Comparison of ENCODE assay signal across 8 cellular contexts in the genomic region with DNA sequence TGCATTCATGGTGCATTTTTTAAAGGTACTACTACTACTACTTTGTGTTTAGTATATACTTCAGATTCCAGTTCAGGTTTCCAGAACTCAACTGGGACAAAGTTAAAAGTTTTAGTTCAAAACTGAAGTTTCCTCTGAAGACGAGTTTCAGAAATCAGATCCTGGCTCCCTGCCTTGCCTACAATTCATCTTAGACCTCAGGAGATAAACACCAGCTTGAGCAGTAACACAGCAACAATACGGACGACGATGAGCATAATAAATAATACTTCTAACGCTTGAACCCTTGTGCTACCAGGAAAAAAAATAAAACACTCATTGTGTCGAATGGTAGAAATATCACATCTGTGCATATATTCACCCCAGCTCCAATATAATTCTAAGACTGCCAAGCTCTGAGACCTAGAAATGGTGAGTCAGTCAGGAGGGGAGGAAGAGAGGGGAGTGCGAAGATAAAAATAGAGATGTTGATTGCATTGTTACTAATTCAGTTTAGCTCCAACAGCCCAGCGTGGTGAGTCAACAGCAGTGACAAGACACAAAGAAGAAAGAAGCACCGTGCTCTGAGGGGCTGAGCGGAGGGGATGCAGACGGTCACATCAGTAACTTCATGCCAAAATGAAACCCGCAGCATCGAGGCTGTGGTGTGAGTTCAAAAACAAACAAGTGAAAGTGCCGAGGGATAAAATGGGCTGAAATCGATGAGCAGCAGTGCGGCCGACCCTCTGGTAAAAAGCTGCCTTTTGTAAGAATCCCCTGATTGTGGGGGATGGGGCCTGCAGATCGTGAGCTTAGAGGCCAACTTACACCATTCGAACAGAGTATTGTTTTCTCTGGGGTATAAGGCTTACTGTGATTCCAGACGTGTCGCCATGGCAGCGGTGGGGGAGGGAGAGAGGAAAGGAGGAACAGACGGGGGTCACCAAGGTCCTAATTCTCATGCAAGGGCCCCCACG.
DNase-seq lines count a peak whose midpoint lies in the region; ATAC-seq and TF ChIP-seq lines count a peak whose summit lies in the region.

No MANE protein-coding gene starts in this region.

- no peaks in the 10 kb centered on the region for H3K27me3 ChIP-seq in foreskin keratinocyte

- ATAC-seq in activated CD8-positive, alpha-beta T cell treated with anti-CD3 and anti-CD28 coated beads for 36 hours = peak; percentile 55
- no peak for ATAC-seq in activated CD8-positive, alpha-beta T cell treated with anti-CD3 and anti-CD28 coated beads, Interleukin-2, amount 10 ng/mL, durations not matched to agents 7 days and 5 days
- ATAC-seq in T-cell (replicated peaks in 1 of 4) = no peak
- peak; percentile 87 for ATAC-seq in foreskin keratinocyte
- peak; percentile 91 for ATAC-seq in omental fat pad (ENCODE audit: low FRiP score)
- ATAC-seq in HG03175 (IDR thresholded peaks at IDR 0.05; ENCODE audit: unreplicated experiment) = no peak

- DNase-seq in activated CD8-positive, alpha-beta T cell treated with anti-CD3 and anti-CD28 coated beads for 36 hours = peak; percentile 15
- DNase-seq in activated CD8-positive, alpha-beta T cell treated with anti-CD3 and anti-CD28 coated beads, Interleukin-2, amount 10 ng/mL, durations not matched to agents 7 days and 5 days = no peak
- DNase-seq in T-cell (no peak), foreskin keratinocyte (peak; percentile 32 to 66), omental fat pad (ENCODE audit: low spot score) (peak; percentile 55), NCI-H1048 (lab: John Stamatoyannopoulos, UW) (no peak)
- no peak for DNase-seq in activated CD4-positive, alpha-beta T cell treated with anti-CD3 and anti-CD28 coated beads, Interleukin-2, amount 50 U/mL, for 48 hours

- H3K27ac Mint-ChIP-seq in activated CD8-positive, alpha-beta T cell treated with anti-CD3 and anti-CD28 coated beads for 36 hours = no peak overlapping the region
- H3K27ac Mint-ChIP-seq in activated CD8-positive, alpha-beta T cell treated with anti-CD3 and anti-CD28 coated beads, Interleukin-2, amount 10 ng/mL, durations not matched to agents 7 days and 5 days = no peak overlapping the region
- H3K27ac Mint-ChIP-seq in T-cell = no peak overlapping the region

- no peaks in the 10 kb centered on the region for H3K36me3 Mint-ChIP-seq in activated CD8-positive, alpha-beta T cell treated with anti-CD3 and anti-CD28 coated beads for 36 hours (ENCODE audit: low read depth)
- H3K36me3 Mint-ChIP-seq in activated CD8-positive, alpha-beta T cell treated with anti-CD3 and anti-CD28 coated beads, Interleukin-2, amount 10 ng/mL, durations not matched to agents 7 days and 5 days (ENCODE audit: low read depth) = no peaks in the 10 kb centered on the region
- peaks cover 4% of the 10 kb centered on the region for H3K36me3 Mint-ChIP-seq in T-cell

- peaks cover 17% of the 10 kb centered on the region for H3K4me1 ChIP-seq in foreskin keratinocyte

- H3K4me1 Mint-ChIP-seq in activated CD8-positive, alpha-beta T cell treated with anti-CD3 and anti-CD28 coated beads for 36 hours (ENCODE audit: low read depth) = peaks cover 4% of the 10 kb centered on the region
- H3K4me1 Mint-ChIP-seq in activated CD8-positive, alpha-beta T cell treated with anti-CD3 and anti-CD28 coated beads, Interleukin-2, amount 10 ng/mL, durations not matched to agents 7 days and 5 days (ENCODE audit: low read depth) = no peaks in the 10 kb centered on the region
- H3K4me1 Mint-ChIP-seq in T-cell = peaks cover 0 to 5% (median 2%) of the 10 kb centered on the region in 3 donors

- POLR2A ChIA-PET in activated CD8-positive, alpha-beta T cell treated with anti-CD3 and anti-CD28 coated beads for 36 hours (lab: Charles Lee) = no interaction called here
- POLR2A ChIA-PET in activated CD8-positive, alpha-beta T cell treated with anti-CD3 and anti-CD28 coated beads, Interleukin-2, amount 10 ng/mL, durations not matched to agents 7 days and 5 days (lab: Charles Lee) = no interaction called here
- POLR2A ChIA-PET in T-cell (lab: Charles Lee) = no interaction called here

- no peak for TF ChIP-seq CTCF in activated CD8-positive, alpha-beta T cell treated with anti-CD3 and anti-CD28 coated beads for 36 hours (IDR thresholded peaks at IDR 0.05)
- TF ChIP-seq CTCF in foreskin keratinocyte (conservative IDR thresholded peaks at IDR 0.05) = no peak
- no peak for TF ChIP-seq CTCF in omental fat pad (IDR thresholded peaks at IDR 0.05)

- peaks cover 1% of the 10 kb centered on the region for H3K9me3 Mint-ChIP-seq in activated CD8-positive, alpha-beta T cell treated with anti-CD3 and anti-CD28 coated beads for 36 hours
- no peaks in the 10 kb centered on the region for H3K9me3 Mint-ChIP-seq in activated CD8-positive, alpha-beta T cell treated with anti-CD3 and anti-CD28 coated beads, Interleukin-2, amount 10 ng/mL, durations not matched to agents 7 days and 5 days (ENCODE audit: insufficient read depth)
- H3K9me3 Mint-ChIP-seq in T-cell = peaks cover 0 to 3% (median 0%) of the 10 kb centered on the region in 3 donors

- no peaks in the 10 kb centered on the region for H3K27me3 Mint-ChIP-seq in activated CD8-positive, alpha-beta T cell treated with anti-CD3 and anti-CD28 coated beads for 36 hours
- H3K27me3 Mint-ChIP-seq in activated CD8-positive, alpha-beta T cell treated with anti-CD3 and anti-CD28 coated beads, Interleukin-2, amount 10 ng/mL, durations not matched to agents 7 days and 5 days (ENCODE audit: low read depth) = no peaks in the 10 kb centered on the region
- no peaks in the 10 kb centered on the region for H3K27me3 Mint-ChIP-seq in T-cell

- no peak overlapping the region for H3K4me3 Mint-ChIP-seq in activated CD8-positive, alpha-beta T cell treated with anti-CD3 and anti-CD28 coated beads for 36 hours
- no peak overlapping the region for H3K4me3 Mint-ChIP-seq in activated CD8-positive, alpha-beta T cell treated with anti-CD3 and anti-CD28 coated beads, Interleukin-2, amount 10 ng/mL, durations not matched to agents 7 days and 5 days
- peak overlapping the region; percentile 10 to 32 (median 31) for H3K4me3 Mint-ChIP-seq in T-cell

- intact Hi-C loops in activated CD8-positive, alpha-beta T cell treated with anti-CD3 and anti-CD28 coated beads for 36 hours (cut with micrococcal nuclease) = no loop called here

- CTCF ChIA-PET in activated CD8-positive, alpha-beta T cell treated with anti-CD3 and anti-CD28 coated beads for 36 hours (lab: Charles Lee) = no interaction called here
- CTCF ChIA-PET in activated CD8-positive, alpha-beta T cell treated with anti-CD3 and anti-CD28 coated beads, Interleukin-2, amount 10 ng/mL, durations not matched to agents 7 days and 5 days (lab: Charles Lee) = no interaction called here
- CTCF ChIA-PET in T-cell (lab: Charles Lee) = no interaction called here

- H3K27ac ChIP-seq in foreskin keratinocyte = no peak overlapping the region

Comparison
In these comparisons a context has a peak if more than half of its experiments do, and no peak if none do; other contexts are left out.
1. ATAC-seq: peak in activated CD8-positive, alpha-beta T cell treated with anti-CD3 and anti-CD28 coated beads for 36 hours (single experiment), foreskin keratinocyte (single experiment) and omental fat pad (single experiment); none in activated CD8-positive, alpha-beta T cell treated with anti-CD3 and anti-CD28 coated beads, Interleukin-2, amount 10 ng/mL, durations not matched to agents 7 days and 5 days (single experiment), T-cell (0 of 4) and HG03175 (single experiment).
2. DNase-seq: peak in activated CD8-positive, alpha-beta T cell treated with anti-CD3 and anti-CD28 coated beads for 36 hours (single experiment), foreskin keratinocyte (2 of 2) and omental fat pad (single experiment); none in activated CD8-positive, alpha-beta T cell treated with anti-CD3 and anti-CD28 coated beads, Interleukin-2, amount 10 ng/mL, durations not matched to agents 7 days and 5 days (single experiment), T-cell (0 of 34), NCI-H1048 (single experiment) and activated CD4-positive, alpha-beta T cell treated with anti-CD3 and anti-CD28 coated beads, Interleukin-2, amount 50 U/mL, for 48 hours (0 of 2).
3. H3K4me3 Mint-ChIP-seq: peak in T-cell (3 of 3); none in activated CD8-positive, alpha-beta T cell treated with anti-CD3 and anti-CD28 coated beads for 36 hours (single experiment) and activated CD8-positive, alpha-beta T cell treated with anti-CD3 and anti-CD28 coated beads, Interleukin-2, amount 10 ng/mL, durations not matched to agents 7 days and 5 days (single experiment).